Comparison of ENCODE assay signal across 1 cellular context in genomic region chr10:98474628-98475027, GRCh38.
TF ChIP-seq lines count a peak whose summit lies in the region.

No MANE protein-coding gene starts in this region.

TF ChIP-seq in GM12878, 131 proteins besides CTCF, POLR2A, EP300 and RAD21:
- no peak for TF ChIP-seq CHD4 (IDR thresholded peaks at IDR 0.05)
- TF ChIP-seq MEF2B (IDR thresholded peaks at IDR 0.05; ENCODE audit: partially characterized antibody, poor library complexity, severe bottlenecking): peak; percentile 66
- peak; percentile 50; the same call in 1 of the 2 replicates for TF ChIP-seq ASH2L (IDR thresholded peaks at IDR 0.05; ENCODE audit: borderline replicate concordance, low read depth)
- 0 out of 4 replicates have a peak, but pooled peaks of 1 of the 2 experiments have one; percentile 12 for TF ChIP-seq SRF (IDR thresholded peaks at IDR 0.05; ENCODE audit: low read depth in 2 of 2, low read length in 2 of 2)
- TF ChIP-seq RUNX3 (IDR thresholded peaks at IDR 0.05; ENCODE audit: low read length): peak; percentile 12; the same call in 1 of the 2 replicates
- TF ChIP-seq, protein P1, sequence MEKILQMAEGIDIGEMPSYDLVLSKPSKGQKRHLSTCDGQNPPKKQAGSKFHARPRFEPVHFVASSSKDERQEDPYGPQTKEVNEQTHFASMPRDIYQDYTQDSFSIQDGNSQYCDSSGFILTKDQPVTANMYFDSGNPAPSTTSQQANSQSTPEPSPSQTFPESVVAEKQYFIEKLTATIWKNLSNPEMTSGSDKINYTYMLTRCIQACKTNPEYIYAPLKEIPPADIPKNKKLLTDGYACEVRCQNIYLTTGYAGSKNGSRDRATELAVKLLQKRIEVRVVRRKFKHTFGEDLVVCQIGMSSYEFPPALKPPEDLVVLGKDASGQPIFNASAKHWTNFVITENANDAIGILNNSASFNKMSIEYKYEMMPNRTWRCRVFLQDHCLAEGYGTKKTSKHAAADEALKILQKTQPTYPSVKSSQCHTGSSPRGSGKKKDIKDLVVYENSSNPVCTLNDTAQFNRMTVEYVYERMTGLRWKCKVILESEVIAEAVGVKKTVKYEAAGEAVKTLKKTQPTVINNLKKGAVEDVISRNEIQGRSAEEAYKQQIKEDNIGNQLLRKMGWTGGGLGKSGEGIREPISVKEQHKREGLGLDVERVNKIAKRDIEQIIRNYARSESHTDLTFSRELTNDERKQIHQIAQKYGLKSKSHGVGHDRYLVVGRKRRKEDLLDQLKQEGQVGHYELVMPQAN (conservative IDR thresholded peaks at IDR 0.05): no peak
- no peak for TF ChIP-seq PML (IDR thresholded peaks at IDR 0.05; ENCODE audit: low read length)
- TF ChIP-seq MEF2A (IDR thresholded peaks at IDR 0.05; ENCODE audit: insufficient read depth, low read depth, low read length): peak; percentile 97
